Comparison of ENCODE assay signal across 11 cellular contexts in the genomic region with DNA sequence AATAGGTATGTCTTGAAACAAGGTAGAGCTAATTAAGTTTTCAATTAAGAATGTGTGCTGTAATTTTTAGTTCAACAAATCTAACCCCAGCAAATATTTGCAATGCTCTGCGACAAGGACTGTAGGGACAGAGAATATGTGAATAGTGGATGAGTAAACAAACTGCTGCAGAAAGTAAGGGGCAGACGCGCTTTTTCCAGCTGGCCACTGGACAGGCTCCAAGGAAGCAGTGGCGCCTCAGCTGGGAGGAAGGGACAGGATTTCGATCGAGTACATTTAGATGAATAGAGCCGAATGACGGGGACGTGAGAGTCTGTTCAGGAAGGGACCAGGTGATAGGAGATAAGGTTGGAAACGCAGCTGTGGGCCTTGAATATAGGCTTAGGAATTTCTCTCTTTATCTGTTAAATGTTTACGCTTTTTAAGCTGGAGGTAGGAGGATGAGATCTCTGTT.
DNase-seq lines count a peak whose midpoint lies in the region; ATAC-seq and TF ChIP-seq lines count a peak whose summit lies in the region.
"Had no signal": no experiment of that assay in that cellular context is flagged by ENCODE, and none has a peak within 500 bp of the region (broad histone marks: within the 10 kb centered on the region; RNA-seq: fewer than 3 reads in every experiment).

No MANE protein-coding gene starts in this region.

- DNase-seq in DMS153 treated with DMSO at 0.1 percent for 48 hours (lab: John Stamatoyannopoulos, UW; ENCODE audit: unreplicated experiment) (peak; percentile 89), NCI-H146 (lab: John Stamatoyannopoulos, UW) (peak; percentile 84), erythroblast (lab: John Stamatoyannopoulos, UW) (no peak), epidermal melanocyte (ENCODE audit: insufficient read length, low spot score) (no peak), transverse colon (no peak)
- DNase-seq in central memory CD8-positive, alpha-beta T cell (ENCODE audit: low spot score in 2 of 2), result no peak
- no peak for DNase-seq in naive thymus-derived CD4-positive, alpha-beta T cell
- no peak for DNase-seq in stimulated activated CD4-positive, alpha-beta T cell treated with anti-CD3 and anti-CD28 coated beads, Interleukin-4, amount 100 ng/mL, for 1 hour
- DNase-seq: gastrocnemius medialis; stimulated activated naive CD4-positive, alpha-beta T cell; T-helper 2 cell had no signal

- peaks cover 4% of the 10 kb centered on the region for H3K4me1 Mint-ChIP-seq in central memory CD8-positive, alpha-beta T cell
- peaks cover 2 to 41% (median 17%) of the 10 kb centered on the region in 7 donors for H3K4me1 Mint-ChIP-seq in naive thymus-derived CD4-positive, alpha-beta T cell

- CTCF ChIA-PET in naive thymus-derived CD4-positive, alpha-beta T cell (lab: Charles Lee), result interaction anchor here (0.8 to 1.6 kb wide), 2 partner anchors 34 to 203 kb away, joined by 3 to 5 read pairs; no protein-coding TSS in a partner anchor

- no peaks in the 10 kb centered on the region for H3K9me3 ChIP-seq in naive thymus-derived CD4-positive, alpha-beta T cell (ENCODE audit: control insufficient read depth in 2 of 3, low read length in 3 of 3)
- no peaks in the 10 kb centered on the region for H3K9me3 ChIP-seq in transverse colon
- H3K9me3 ChIP-seq: gastrocnemius medialis had no signal

- no peaks in the 10 kb centered on the region for H3K9me3 Mint-ChIP-seq in central memory CD8-positive, alpha-beta T cell
- H3K9me3 Mint-ChIP-seq in naive thymus-derived CD4-positive, alpha-beta T cell, result peaks cover 0 to 2% (median 0%) of the 10 kb centered on the region in 11 donors

- peaks cover 42% of the 10 kb centered on the region for H3K36me3 Mint-ChIP-seq in central memory CD8-positive, alpha-beta T cell (ENCODE audit: insufficient read depth)
- H3K36me3 Mint-ChIP-seq in naive thymus-derived CD4-positive, alpha-beta T cell, result peaks cover 8 to 41% (median 34%) of the 10 kb centered on the region in 5 donors

- ATAC-seq in central memory CD8-positive, alpha-beta T cell (replicated peaks; ENCODE audit: extremely low read depth, poor library complexity, severe bottlenecking), result no peak
- no peak for ATAC-seq in naive thymus-derived CD4-positive, alpha-beta T cell
- ATAC-seq: gastrocnemius medialis had no signal

- no peaks in the 10 kb centered on the region for H3K27me3 ChIP-seq in naive thymus-derived CD4-positive, alpha-beta T cell (ENCODE audit: control insufficient read depth in 2 of 2, insufficient read depth in 2 of 2, low read length in 2 of 2)
- H3K27me3 ChIP-seq in transverse colon, result no peaks in the 10 kb centered on the region
- H3K27me3 ChIP-seq: gastrocnemius medialis had no signal

- H3K4me3 ChIP-seq in naive thymus-derived CD4-positive, alpha-beta T cell (ENCODE audit: low read length), result no peak overlapping the region
- H3K4me3 ChIP-seq in transverse colon, result no peak overlapping the region
- H3K4me3 ChIP-seq: gastrocnemius medialis had no signal

- no peaks in the 10 kb centered on the region for H3K4me1 ChIP-seq in naive thymus-derived CD4-positive, alpha-beta T cell (ENCODE audit: control insufficient read depth in 2 of 2, insufficient read depth in 2 of 2, low read length in 2 of 2)
- peaks cover 0 to 10% (median 0%) of the 10 kb centered on the region in 4 donors for H3K4me1 ChIP-seq in transverse colon

- H3K27me3 Mint-ChIP-seq in central memory CD8-positive, alpha-beta T cell, result no peaks in the 10 kb centered on the region
- H3K27me3 Mint-ChIP-seq in naive thymus-derived CD4-positive, alpha-beta T cell, result no peaks in the 10 kb centered on the region

- 74 to 88% methylated on average over 11 of the region's 11 CpGs for WGBS in transverse colon (ENCODE audit: low coverage in 1 of 2), 2 donors

- TF ChIP-seq POLR2A in erythroblast (IDR thresholded peaks at IDR 0.05; ENCODE audit: low read length) (no peak), transverse colon (IDR thresholded peaks at IDR 0.05) (no peak)

- POLR2A ChIA-PET in naive thymus-derived CD4-positive, alpha-beta T cell (lab: Charles Lee), result no interaction called here

- in situ Hi-C loops in transverse colon (cut with MboI; ENCODE audit: low pct_ligation_motif_present in 1 of 4, low pct_unique_long_range_greater_than_20kb in 1 of 4, low sequenced_read_pairs in 3 of 4), result no loop called here

- intact Hi-C loops in naive thymus-derived CD4-positive, alpha-beta T cell (cut with micrococcal nuclease), result no loop called here
- intact Hi-C loops in transverse colon (cut with DNase I; ENCODE audit: low total_unique reads), result no loop called here

- H3K27ac ChIP-seq in naive thymus-derived CD4-positive, alpha-beta T cell (ENCODE audit: low read depth, low read length), result no peak overlapping the region
- peak overlapping the region in 2 of 4 donors; percentile 10 to 38 for H3K27ac ChIP-seq in transverse colon

- H3K4me3 Mint-ChIP-seq in central memory CD8-positive, alpha-beta T cell, result no peak overlapping the region
- H3K4me3 Mint-ChIP-seq in naive thymus-derived CD4-positive, alpha-beta T cell, result no peak overlapping the region

- peaks cover 3 to 31% (median 5%) of the 10 kb centered on the region in 3 experiments for H3K36me3 ChIP-seq in naive thymus-derived CD4-positive, alpha-beta T cell (ENCODE audit: control insufficient read depth in 2 of 3, insufficient read depth in 3 of 3, low read length in 3 of 3)
- H3K36me3 ChIP-seq in transverse colon, result no peaks in the 10 kb centered on the region

- TF ChIP-seq CTCF in transverse colon (IDR thresholded peaks at IDR 0.05), result no peak

- peak overlapping the region; percentile 84 for H3K27ac Mint-ChIP-seq in central memory CD8-positive, alpha-beta T cell (ENCODE audit: low read depth)
- H3K27ac Mint-ChIP-seq in naive thymus-derived CD4-positive, alpha-beta T cell, result peak overlapping the region in 8 of 9 donors; percentile 9 to 85 (median 61)

- TF ChIP-seq EP300 in transverse colon (IDR thresholded peaks at IDR 0.05; ENCODE audit: low read depth), result no peak

Comparison
In these comparisons a context has a peak if more than half of its experiments do, and no peak if none do; other contexts are left out.
1. DNase-seq: peak in DMS153 treated with DMSO at 0.1 percent for 48 hours (single experiment) and NCI-H146 (single experiment); none in central memory CD8-positive, alpha-beta T cell (0 of 2), naive thymus-derived CD4-positive, alpha-beta T cell (0 of 9), erythroblast (0 of 2), epidermal melanocyte (single experiment), stimulated activated CD4-positive, alpha-beta T cell treated with anti-CD3 and anti-CD28 coated beads, Interleukin-4, amount 100 ng/mL, for 1 hour (single experiment) and transverse colon (single experiment).